9 cellular contexts compared by ENCODE assay signal in genomic region chr1:200029035-200029623, GRCh38. TPM values are rescaled to one million over a fixed set of nuclear protein-coding genes. Genes with fewer than 3 reads are reported as not detected.
DNase-seq lines count a peak whose midpoint lies in the region; ATAC-seq and TF ChIP-seq lines count a peak whose summit lies in the region.
"Had no signal": no experiment of that assay in that cellular context is flagged by ENCODE, and none has a peak within 500 bp of the region (broad histone marks: within the 10 kb centered on the region; RNA-seq: fewer than 3 reads in every experiment).

No MANE protein-coding gene starts in this region.

- DNase-seq in M059J (ENCODE audit: low read depth) (peak; percentile 60), glomerular visceral epithelial cell (ENCODE audit: extremely low spot score) (peak; percentile 27), trophoblast cell (peak in 1 of 2 donors; percentile 45)

- no peak overlapping the region for H3K18ac ChIP-seq in trophoblast cell (ENCODE audit: low read length)

- no peak overlapping the region for H2BK5ac ChIP-seq in trophoblast cell (ENCODE audit: low read depth, low read length, poor library complexity)

- TF ChIP-seq CTCF in WI38 (IDR thresholded peaks at IDR 0.05; ENCODE audit: low read depth, low read length), result no peak

- peak overlapping the region; percentile 37 for H2AFZ ChIP-seq in trophoblast cell (ENCODE audit: insufficient read depth, low read length, poor library complexity)

- no peak overlapping the region for H4K12ac ChIP-seq in trophoblast cell (ENCODE audit: low read depth, low read length)

- WGBS in trophoblast cell (ENCODE audit: extremely low coverage, insufficient coverage, insufficient read length), result no CpG with 5 or more reads among the region's 55 CpGs

- no peak overlapping the region for H3K4ac ChIP-seq in trophoblast cell (ENCODE audit: low read depth, low read length)

- peak overlapping the region; percentile 75 for H3K9ac ChIP-seq in ES-I3 (ENCODE audit: low read depth, low read length)
- H3K9ac ChIP-seq in trophoblast cell (ENCODE audit: low read length), result peak overlapping the region; percentile 29

- H3K23ac ChIP-seq in trophoblast cell (ENCODE audit: low read length), result no peak overlapping the region

- H3K14ac ChIP-seq in trophoblast cell (ENCODE audit: low read length), result no peak overlapping the region

- no peak overlapping the region for H2BK12ac ChIP-seq in trophoblast cell (ENCODE audit: low read length)

- no peak overlapping the region for H4K91ac ChIP-seq in trophoblast cell (ENCODE audit: low read depth, low read length)

- H3K27me3 ChIP-seq in trophoblast cell (ENCODE audit: insufficient read depth, low read length), result peaks cover 30% of the 10 kb centered on the region

- H3K79me2 ChIP-seq in trophoblast cell (ENCODE audit: control insufficient read depth, insufficient read depth, low read length, poor library complexity), result no peaks in the 10 kb centered on the region

- peak overlapping the region; percentile 60 for H3K4me3 ChIP-seq in WI38 (ENCODE audit: low read depth, low read length)
- H3K4me3 ChIP-seq in trophoblast cell (ENCODE audit: low read depth, low read length), result peak overlapping the region; percentile 59

- no peak for ATAC-seq in HG03280 (IDR thresholded peaks at IDR 0.05; ENCODE audit: unreplicated experiment)
- no peak for ATAC-seq in HG03039 (IDR thresholded peaks at IDR 0.05; ENCODE audit: unreplicated experiment)
- no peak for ATAC-seq in GM19467 (IDR thresholded peaks at IDR 0.05; ENCODE audit: unreplicated experiment)

- H3K36me3 ChIP-seq in ES-I3 (ENCODE audit: insufficient read depth, low read length) (no peaks in the 10 kb centered on the region), trophoblast cell (ENCODE audit: control insufficient read depth in 1 of 2, insufficient read depth in 2 of 2, low read length in 2 of 2) (no peaks in the 10 kb centered on the region)

- H3K4me2 ChIP-seq in trophoblast cell (ENCODE audit: low read length), result peak overlapping the region; percentile 95

- H3K9me3 ChIP-seq in ES-I3 (ENCODE audit: control insufficient read depth, insufficient read depth, low read length), result no peaks in the 10 kb centered on the region
- no peaks in the 10 kb centered on the region for H3K9me3 ChIP-seq in trophoblast cell (ENCODE audit: insufficient read depth, low read depth, low read length)

- no peak overlapping the region for H2AK5ac ChIP-seq in trophoblast cell (ENCODE audit: low read length)

- H3K79me1 ChIP-seq in trophoblast cell (ENCODE audit: low read length), result no peaks in the 10 kb centered on the region

- H2BK120ac ChIP-seq in trophoblast cell (ENCODE audit: insufficient read depth, low read length, poor library complexity), result no peak overlapping the region

- H3K27ac ChIP-seq in trophoblast cell (ENCODE audit: low read depth, low read length), result no peak overlapping the region

- peaks cover 4% of the 10 kb centered on the region; the same call in 1 of the 2 replicates for H3K4me1 ChIP-seq in ES-I3 (ENCODE audit: insufficient read depth, low read length)
- H3K4me1 ChIP-seq in trophoblast cell (ENCODE audit: control insufficient read depth in 1 of 2, insufficient read depth in 2 of 2, low read length in 2 of 2), result peaks cover 0 to 2% of the 10 kb centered on the region in 2 experiments

- H4K8ac ChIP-seq in trophoblast cell (ENCODE audit: low read depth, low read length), result no peak overlapping the region

RNA-seq across cellular contexts. Expression of gene NR5A2, which starts 1.6 kb away (rescaled TPM):
- 0.10 and 0.47 TPM in 2 replicates for total RNA-seq in M059J (2014; rRNA removed; shearing (Covaris generic))
- not detected in 2 replicates for polyA plus RNA-seq in trophoblast cell (2013)
- total RNA-seq: activated CD8-positive, alpha-beta memory T cell treated with anti-CD3 and anti-CD28 coated beads for 36 hours had no signal
